ENCODE assay signal across 8 cellular contexts in the genomic region with DNA sequence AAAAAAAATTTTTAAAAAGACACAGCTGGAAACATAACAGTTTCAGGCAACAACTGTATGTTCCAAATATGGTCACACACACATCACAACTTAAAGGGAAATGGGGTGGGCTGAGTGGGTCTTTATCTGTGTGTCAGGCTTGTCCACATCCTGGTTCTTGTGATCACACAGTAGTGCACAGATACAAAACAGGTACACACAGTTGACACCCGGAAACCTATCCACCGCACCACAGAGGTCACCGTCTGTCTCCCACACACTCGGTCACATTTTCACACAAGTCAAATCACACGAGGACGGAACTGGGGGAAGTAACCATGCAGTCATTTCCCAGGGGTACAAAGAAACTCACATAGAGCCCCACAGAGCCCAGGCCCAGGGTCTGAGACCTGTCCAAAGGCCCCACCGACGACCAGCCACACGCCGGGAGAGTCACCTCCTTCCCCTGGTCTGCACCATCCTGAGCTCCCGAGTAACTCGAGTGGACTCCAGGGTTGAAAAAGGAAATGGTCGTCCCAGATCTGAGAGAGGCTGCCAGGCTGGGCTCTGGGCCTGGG. TPM values are rescaled to one million over a fixed set of nuclear protein-coding genes. Genes with fewer than 3 reads are reported as not detected.
DNase-seq lines count a peak whose midpoint lies in the region; ATAC-seq, FAIRE-seq and TF ChIP-seq lines count a peak whose summit lies in the region.

No MANE protein-coding gene starts in this region.

- no peak for TF ChIP-seq POLR2A in ovary (IDR thresholded peaks at IDR 0.05)

- CTCF ChIA-PET in PC-3 (lab: Charles Lee): no interaction called here

- H3K27me3 ChIP-seq in PC-3 (ENCODE audit: low read length) (no peaks in the 10 kb centered on the region), ovary (no peaks in the 10 kb centered on the region)

- H3K4me1 ChIP-seq in kidney (ENCODE audit: control insufficient read depth in 1 of 2, insufficient read depth in 1 of 2, low read depth in 1 of 2, low read length in 2 of 2) (peaks cover 0 to 8% of the 10 kb centered on the region in 2 donors), PC-3 (ENCODE audit: insufficient read depth, low read length) (peaks cover 12% of the 10 kb centered on the region), ovary (ENCODE audit: insufficient read depth) (peaks cover 2% of the 10 kb centered on the region)

- no peak for TF ChIP-seq CTCF in kidney (IDR thresholded peaks at IDR 0.05; ENCODE audit: borderline replicate concordance, extremely low read depth, insufficient read depth)
- TF ChIP-seq CTCF in type B pancreatic cell (conservative IDR thresholded peaks at IDR 0.05): no peak
- no peak for TF ChIP-seq CTCF in PC-3 (conservative IDR thresholded peaks at IDR 0.05; ENCODE audit: low read depth, low read length)
- TF ChIP-seq CTCF in ovary (IDR thresholded peaks at IDR 0.05): no peak

- no peaks in the 10 kb centered on the region for H3K9me2 ChIP-seq in PC-3 (replicated peaks; ENCODE audit: low read length)

- BruUV-seq in PC-3 (replicated peaks; lab: Mats Ljungman, UMichigan): no TSS peak

- intact Hi-C loops in kidney (cut with DNase I): no loop called here
- intact Hi-C loops in PC-3 (cut with micrococcal nuclease): no loop called here
- intact Hi-C loops in ovary (cut with DNase I): loop anchor here in 1 of 4 donors (10.0 kb wide), 1 partner anchor 140 kb away; no protein-coding TSS in a partner anchor

- POLR2A ChIA-PET in PC-3 (lab: Charles Lee; ENCODE audit: unreplicated experiment): no interaction called here

- DNase-seq in activated CD4-positive, alpha-beta T cell treated with anti-CD3 and anti-CD28 coated beads, Interleukin-2, amount 50 U/mL, for 24 hours (ENCODE audit: low read depth in 1 of 2, low spot score in 1 of 2): peak; percentile 51 to 79
- DNase-seq in kidney (peak; percentile 73), type B pancreatic cell (ENCODE audit: extremely low spot score, unreplicated experiment) (no peak), PC-3 (no peak), COLO668 (lab: John Stamatoyannopoulos, UW; ENCODE audit: unreplicated experiment) (no peak), ovary (no peak)

- H3K79me2 ChIP-seq in PC-3 (ENCODE audit: low read length): peaks cover 39% of the 10 kb centered on the region

- no peaks in the 10 kb centered on the region for H3K36me3 Mint-ChIP-seq in type B pancreatic cell

- no peak for TF ChIP-seq EP300 in ovary (IDR thresholded peaks at IDR 0.05)

- H3K9ac ChIP-seq in kidney (ENCODE audit: low read length in 2 of 2) (no peak overlapping the region), PC-3 (ENCODE audit: low read length) (no peak overlapping the region)

- no peaks in the 10 kb centered on the region for H3K27me3 Mint-ChIP-seq in type B pancreatic cell

- no peaks in the 10 kb centered on the region for H3K9me3 ChIP-seq in kidney (ENCODE audit: control insufficient read depth in 1 of 2, low read length in 2 of 2)
- H3K9me3 ChIP-seq in PC-3 (ENCODE audit: low read length): no peaks in the 10 kb centered on the region
- no peaks in the 10 kb centered on the region for H3K9me3 ChIP-seq in ovary

- H2AFZ ChIP-seq in PC-3 (ENCODE audit: low read length): no peak overlapping the region

- 0 out of 2 replicates have a peak, but pooled peaks cover 9% of the 10 kb centered on the region for H4K20me1 ChIP-seq in PC-3 (ENCODE audit: low read length)

- no peak overlapping the region for H3K27ac ChIP-seq in kidney (ENCODE audit: low read depth in 2 of 2, low read length in 2 of 2)
- H3K27ac ChIP-seq in PC-3 (ENCODE audit: low read length): no peak overlapping the region
- H3K27ac ChIP-seq in ovary: no peak overlapping the region

- H3K4me3 ChIP-seq in kidney (ENCODE audit: low read length in 2 of 2) (no peak overlapping the region), PC-3 (ENCODE audit: low read length) (no peak overlapping the region), ovary (no peak overlapping the region)

- 59 to 65% (median 61%) methylated on average over 13 of the region's 13 CpGs for WGBS in ovary, 3 donors

- H3K36me3 ChIP-seq in kidney (ENCODE audit: control insufficient read depth in 1 of 2, insufficient read depth in 2 of 2, low read length in 2 of 2) (peaks cover 8 to 22% of the 10 kb centered on the region in 2 donors), PC-3 (ENCODE audit: low read depth, low read length) (peaks cover 26% of the 10 kb centered on the region), ovary (no peaks in the 10 kb centered on the region)

- peaks cover 11% of the 10 kb centered on the region for H3K4me1 Mint-ChIP-seq in type B pancreatic cell (ENCODE audit: unreplicated experiment)

- FAIRE-seq in kidney (lab: Jason Lieb, UNC): no peak

- H3K4me2 ChIP-seq in PC-3 (ENCODE audit: low read length): no peak overlapping the region

- H3K9me3 Mint-ChIP-seq in type B pancreatic cell: no peaks in the 10 kb centered on the region

- H3K4me3 Mint-ChIP-seq in type B pancreatic cell: peak overlapping the region; percentile 53

- H3F3A ChIP-seq in PC-3 (ENCODE audit: low read length, unreplicated experiment): peaks cover 4% of the 10 kb centered on the region

- H3K27ac Mint-ChIP-seq in type B pancreatic cell: no peak overlapping the region

- ATAC-seq in GM18867 (IDR thresholded peaks at IDR 0.05; ENCODE audit: unreplicated experiment) (peak; percentile 48), HG03108 (IDR thresholded peaks at IDR 0.05; ENCODE audit: unreplicated experiment) (peak; percentile 36), PC-3 (no peak)

RNA-seq across cellular contexts. Expression of gene PPAN, which starts 1.4 kb away (rescaled TPM):
- 43.2 TPM for total RNA-seq in kidney
- polyA plus RNA-seq in kidney (ENCODE audit: insufficient read depth, low read depth, low replicate concordance): 25.2 TPM
- 59.2 and 62.4 TPM in 2 replicates for total RNA-seq in type B pancreatic cell (ENCODE audit: low replicate concordance)
- 183 and 214 TPM in 2 replicates for total RNA-seq in PC-3 (2014; rRNA removed)
- total RNA-seq in ovary: 10 to 100 TPM; 21.0 to 58.3 (median 44.4) TPM
- polyA plus RNA-seq in ovary: 10 to 100 TPM in 1 of 2 donors, 1 to 10 TPM in 1; 6.2 to 33.3 TPM

RNA-seq across cellular contexts. Expression of gene ANGPTL6, which starts 2.3 kb away (rescaled TPM):
- 0.35 TPM for total RNA-seq in kidney
- 0.37 TPM for polyA plus RNA-seq in kidney (ENCODE audit: insufficient read depth, low read depth, low replicate concordance)
- total RNA-seq in type B pancreatic cell (ENCODE audit: low replicate concordance): 0.27 TPM in 1 of 2 replicates, not detected in the other
- total RNA-seq in PC-3 (2014; rRNA removed): 0.81 and 1.2 TPM in 2 replicates
- total RNA-seq in ovary: under 1 TPM in 6 of 7 donors, not detected in 1; 0.15 to 0.80 (median 0.38) TPM
- polyA plus RNA-seq in ovary: 1 to 10 TPM in 1 of 2 donors, under 1 TPM in 1; 0.10 to 1.4 TPM

RNA-seq across cellular contexts. Expression of gene P2RY11, which starts 6.8 kb away (rescaled TPM):
- total RNA-seq in kidney (17.3 TPM), type B pancreatic cell (ENCODE audit: low replicate concordance) (22.7 and 26.0 TPM in 2 replicates), PC-3 (2014; rRNA removed) (11.1 and 17.3 TPM in 2 replicates), ovary (10 to 100 TPM in 5 of 7 donors, 1 to 10 TPM in 2; 5.5 to 18.5 (median 14.4) TPM)
- polyA plus RNA-seq in kidney (ENCODE audit: insufficient read depth, low read depth, low replicate concordance) (3.7 TPM), ovary (1 to 10 TPM; 2.1 to 8.7 TPM)

RNA-seq across cellular contexts. Expression of gene EIF3G, which starts 15.0 kb away (rescaled TPM):
- total RNA-seq in kidney (172 TPM), type B pancreatic cell (ENCODE audit: low replicate concordance) (179 and 215 TPM in 2 replicates), PC-3 (2014; rRNA removed) (575 and 635 TPM in 2 replicates), ovary (100 to 1,000 TPM; 284 to 375 (median 298) TPM)
- polyA plus RNA-seq in kidney (ENCODE audit: insufficient read depth, low read depth, low replicate concordance) (212 TPM), ovary (100 to 1,000 TPM; 293 to 311 TPM)

RNA-seq across cellular contexts. Expression of gene SHFL, which starts 18.6 kb away (rescaled TPM):
- total RNA-seq in kidney: 42.5 TPM
- 36.4 TPM for polyA plus RNA-seq in kidney (ENCODE audit: insufficient read depth, low read depth, low replicate concordance)
- total RNA-seq in type B pancreatic cell (ENCODE audit: low replicate concordance): 16.8 and 18.9 TPM in 2 replicates
- total RNA-seq in PC-3 (2014; rRNA removed): 17.2 and 18.4 TPM in 2 replicates
- total RNA-seq in ovary: 10 to 100 TPM; 34.0 to 49.5 (median 40.2) TPM
- polyA plus RNA-seq in ovary: 10 to 100 TPM; 39.0 to 42.1 TPM

Comparison
In these comparisons a context has a peak if more than half of its experiments do, and no peak if none do; other contexts are left out.
1. DNase-seq: peak in activated CD4-positive, alpha-beta T cell treated with anti-CD3 and anti-CD28 coated beads, Interleukin-2, amount 50 U/mL, for 24 hours (2 of 2) and kidney (single experiment); none in type B pancreatic cell (single experiment), PC-3 (single experiment), COLO668 (single experiment) and ovary (0 of 5).